ENCODE assay signal across 16 cellular contexts in the genomic region with DNA sequence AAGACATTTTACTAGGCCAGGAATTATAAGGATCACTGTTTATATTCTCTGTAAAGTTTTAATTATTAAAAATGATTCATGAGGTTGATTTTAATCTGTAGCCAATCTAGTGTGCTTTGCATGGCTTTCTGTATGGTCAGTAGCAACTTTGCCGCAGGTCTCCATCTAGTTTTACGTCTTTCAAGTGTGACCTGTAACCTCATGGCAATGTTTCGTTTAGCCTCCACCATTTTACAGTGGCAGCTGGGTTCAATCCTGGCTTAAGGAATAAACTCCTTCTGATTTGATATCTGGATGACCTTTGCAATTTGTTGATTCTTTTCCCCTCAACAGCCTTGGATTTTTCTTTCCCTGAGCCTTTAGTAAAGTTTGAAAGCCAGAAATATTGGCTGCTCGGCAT.
DNase-seq lines count a peak whose midpoint lies in the region; ATAC-seq, FAIRE-seq and TF ChIP-seq lines count a peak whose summit lies in the region.
"Had no signal": no experiment of that assay in that cellular context is flagged by ENCODE, and none has a peak within 500 bp of the region (broad histone marks: within the 10 kb centered on the region; RNA-seq: fewer than 3 reads in every experiment).

No MANE protein-coding gene starts in this region.

- H3K27me3 ChIP-seq in H1 (replicated peaks in 1 of 4; ENCODE audit: control insufficient read depth in 3 of 4, extremely low read depth in 1 of 4, insufficient read depth in 3 of 4, low read length in 3 of 4) = no peaks in the 10 kb centered on the region
- H3K27me3 ChIP-seq: spleen, vagina had no signal

- H2BK120ac ChIP-seq in H1 (replicated peaks; ENCODE audit: low read depth, low read length) = peak overlapping the region; percentile 85

- H3K56ac ChIP-seq in H1 (replicated peaks; ENCODE audit: insufficient read length, low read depth, low read length) = peak overlapping the region; percentile 23

- H4K91ac ChIP-seq in H1 (replicated peaks; ENCODE audit: insufficient read length, low read length) = peak overlapping the region; percentile 73

- no peak overlapping the region for H2BK20ac ChIP-seq in H1 (ENCODE audit: low read length)

- H2AK5ac ChIP-seq in H1 (ENCODE audit: low read depth, low read length) = no peak overlapping the region; the same call in 1 of the 2 replicates

- FAIRE-seq in H1 (lab: Jason Lieb, UNC) = no peak

- WGBS in H1 (ENCODE audit: extremely low coverage in 1 of 2, insufficient coverage in 1 of 2, insufficient read length in 1 of 2, insufficient replicate concordance in 2 of 2, low coverage in 1 of 2, low lambda C conversion rate in 2 of 2, missing lambda C conversion rate in 1 of 2), 2 experiments = 28% methylated on average over 4 of the region's 4 CpGs; no CpG with 5 or more reads in 1 of the 2 experiments

- H3K27ac ChIP-seq in H1 (ENCODE audit: low read depth, low read length) = peak overlapping the region; percentile 88
- H3K27ac ChIP-seq: spleen, vagina had no signal

- no peak overlapping the region for H2BK15ac ChIP-seq in H1 (ENCODE audit: low read length)

- no peaks in the 10 kb centered on the region for H3K79me1 ChIP-seq in H1 (ENCODE audit: low read depth, low read length)

- H3K4me3 ChIP-seq in H1 (ENCODE audit: extremely low read depth in 1 of 4, insufficient read depth in 2 of 4, low read depth in 3 of 4, low read length in 4 of 4) (peak overlapping the region; percentile 82 to 97 (median 84)), skeletal muscle cell (ENCODE audit: low read depth, low read length) (peak overlapping the region; percentile 24)
- H3K4me3 ChIP-seq: spleen, vagina had no signal

- peaks cover 3% of the 10 kb centered on the region; the same call in 1 of the 2 replicates for H3K23me2 ChIP-seq in H1 (ENCODE audit: low read depth, low read length)

- peak overlapping the region; percentile 55 to 66 for H3K4me2 ChIP-seq in H1 (ENCODE audit: insufficient read depth in 1 of 2, low read depth in 2 of 2, low read length in 2 of 2)

- H3K9me3 ChIP-seq in H1 (ENCODE audit: insufficient read depth in 2 of 2, low read depth in 1 of 2, low read length in 1 of 2) = peaks cover 24 to 29% of the 10 kb centered on the region in 2 experiments
- H3K9me3 ChIP-seq: vagina had no signal

- H3K9me3 Mint-ChIP-seq in activated naive CD4-positive, alpha-beta T cell treated with anti-CD3 and anti-CD28 coated beads, Interleukin-2, amount 10 ng/mL, durations not matched to agents 7 days and 5 days = peaks cover 11% of the 10 kb centered on the region
- H3K9me3 Mint-ChIP-seq in activated naive CD4-positive, alpha-beta T cell treated with anti-CD3 and anti-CD28 coated beads for 36 hours = peaks cover 11% of the 10 kb centered on the region
- H3K9me3 Mint-ChIP-seq in activated T-helper 17 cell treated with anti-CD3 and anti-CD28 coated beads, Interleukin-2, amount 50 U/mL, for 72 hours = peaks cover 11% of the 10 kb centered on the region
- H3K9me3 Mint-ChIP-seq in activated T-cell treated with anti-CD3 and anti-CD28 coated beads, Interleukin-2, amount 50 U/mL, for 24 hours = peaks cover 18% of the 10 kb centered on the region

- H3K36me3 ChIP-seq in H1 (ENCODE audit: control insufficient read depth in 2 of 4, insufficient read depth in 4 of 4, low read length in 3 of 4) = peaks cover 24 to 41% (median 29%) of the 10 kb centered on the region in 4 experiments
- H3K36me3 ChIP-seq: spleen, vagina had no signal

- intact Hi-C loops in activated naive CD4-positive, alpha-beta T cell treated with anti-CD3 and anti-CD28 coated beads for 36 hours (cut with micrococcal nuclease) = no loop called here

- H3K27ac Mint-ChIP-seq in activated naive CD4-positive, alpha-beta T cell treated with anti-CD3 and anti-CD28 coated beads, Interleukin-2, amount 10 ng/mL, durations not matched to agents 7 days and 5 days = no peak overlapping the region
- no peak overlapping the region for H3K27ac Mint-ChIP-seq in activated naive CD4-positive, alpha-beta T cell treated with anti-CD3 and anti-CD28 coated beads for 36 hours
- no peak overlapping the region for H3K27ac Mint-ChIP-seq in activated T-helper 17 cell treated with anti-CD3 and anti-CD28 coated beads, Interleukin-2, amount 50 U/mL, for 72 hours
- no peak overlapping the region for H3K27ac Mint-ChIP-seq in activated T-cell treated with anti-CD3 and anti-CD28 coated beads, Interleukin-2, amount 50 U/mL, for 24 hours
- H3K27ac Mint-ChIP-seq: activated B cell treated with CpG ODN at 0.5 μM for 24 hours, immature natural killer cell had no signal

- no peak for ATAC-seq in activated T-helper 17 cell treated with anti-CD3 and anti-CD28 coated beads, Interleukin-2, amount 50 U/mL, for 72 hours (replicated peaks)
- ATAC-seq: esophagus mucosa, Panc1 had no signal

- TF ChIP-seq RAD21 in H1 (IDR thresholded peaks at IDR 0.05 in 1 of 2, conservative IDR thresholded peaks at IDR 0.05 in 1 of 2; ENCODE audit: low read depth in 2 of 2, low read length in 2 of 2) = no peak

- no peaks in the 10 kb centered on the region for H3K36me3 Mint-ChIP-seq in activated naive CD4-positive, alpha-beta T cell treated with anti-CD3 and anti-CD28 coated beads, Interleukin-2, amount 10 ng/mL, durations not matched to agents 7 days and 5 days
- no peaks in the 10 kb centered on the region for H3K36me3 Mint-ChIP-seq in activated naive CD4-positive, alpha-beta T cell treated with anti-CD3 and anti-CD28 coated beads for 36 hours (ENCODE audit: low read depth)
- H3K36me3 Mint-ChIP-seq in activated T-helper 17 cell treated with anti-CD3 and anti-CD28 coated beads, Interleukin-2, amount 50 U/mL, for 72 hours (ENCODE audit: low read depth) = no peaks in the 10 kb centered on the region
- no peaks in the 10 kb centered on the region for H3K36me3 Mint-ChIP-seq in activated T-cell treated with anti-CD3 and anti-CD28 coated beads, Interleukin-2, amount 50 U/mL, for 24 hours (ENCODE audit: low read depth)
- H3K36me3 Mint-ChIP-seq: immature natural killer cell had no signal

- no peak for DNase-seq in activated naive CD4-positive, alpha-beta T cell treated with anti-CD3 and anti-CD28 coated beads, Interleukin-2, amount 10 ng/mL, durations not matched to agents 7 days and 5 days
- DNase-seq in activated naive CD4-positive, alpha-beta T cell treated with anti-CD3 and anti-CD28 coated beads for 36 hours = no peak
- DNase-seq in NCI-H446 (lab: John Stamatoyannopoulos, UW) (peak; percentile 48 to 72), H1 (ENCODE audit: low read depth in 1 of 2, low spot score in 2 of 2) (no peak), skeletal muscle cell (ENCODE audit: low read depth) (no peak)
- DNase-seq in stimulated activated CD4-positive, alpha-beta T cell treated with anti-CD3 and anti-CD28 coated beads, Interleukin-12 subunit alpha, Interleukin-12 subunit beta, amount 100 ng/mL, for 4 hours = no peak
- no peak for DNase-seq in activated T-cell treated with anti-CD3 and anti-CD28 coated beads, Interleukin-2, amount 50 U/mL, for 24 hours
- DNase-seq: activated B cell treated with CpG ODN at 0.5 μM for 24 hours; activated effector memory CD4-positive, alpha-beta T cell treated with Interleukin-2 at 50 U/mL for 16 hours; immature natural killer cell; NCI-H146; spleen had no signal

- peak overlapping the region; percentile 88 to 96 (median 95) for H3K9ac ChIP-seq in H1 (replicated peaks in 1 of 4; ENCODE audit: extremely low read depth in 1 of 4, low read depth in 3 of 4, low read length in 3 of 4)

- no peak for TF ChIP-seq EP300 in H1 (IDR thresholded peaks at IDR 0.05; ENCODE audit: borderline replicate concordance in 1 of 2, low read depth in 2 of 2, low read length in 2 of 2)

- no peak overlapping the region for H3K14ac ChIP-seq in H1 (ENCODE audit: insufficient read length)

- no peak for TF ChIP-seq POLR2A in H1 (IDR thresholded peaks at IDR 0.05; ENCODE audit: control extremely low read depth in 1 of 2, low read depth in 2 of 2, low read length in 2 of 2)

- H4K5ac ChIP-seq in H1 (ENCODE audit: insufficient read length, low read depth, low read length) = peak overlapping the region; percentile 94

- H2BK12ac ChIP-seq in H1 (ENCODE audit: low read depth, low read length) = peak overlapping the region; percentile 77; the same call in 1 of the 2 replicates

- no peak overlapping the region for H2AFZ ChIP-seq in H1 (ENCODE audit: low read length)

- no peak for TF ChIP-seq CTCF in H1 (IDR thresholded peaks at IDR 0.05; ENCODE audit: control extremely low read depth in 1 of 3, insufficient read depth in 1 of 3, low read depth in 1 of 3, low read length in 3 of 3)

- H3K4me1 Mint-ChIP-seq in activated naive CD4-positive, alpha-beta T cell treated with anti-CD3 and anti-CD28 coated beads, Interleukin-2, amount 10 ng/mL, durations not matched to agents 7 days and 5 days = no peaks in the 10 kb centered on the region
- H3K4me1 Mint-ChIP-seq in activated naive CD4-positive, alpha-beta T cell treated with anti-CD3 and anti-CD28 coated beads for 36 hours (ENCODE audit: low read depth) = no peaks in the 10 kb centered on the region
- H3K4me1 Mint-ChIP-seq in activated T-helper 17 cell treated with anti-CD3 and anti-CD28 coated beads, Interleukin-2, amount 50 U/mL, for 72 hours = no peaks in the 10 kb centered on the region
- no peaks in the 10 kb centered on the region for H3K4me1 Mint-ChIP-seq in activated T-cell treated with anti-CD3 and anti-CD28 coated beads, Interleukin-2, amount 50 U/mL, for 24 hours (ENCODE audit: low read depth)
- H3K4me1 Mint-ChIP-seq: activated B cell treated with CpG ODN at 0.5 μM for 24 hours, immature natural killer cell had no signal

- CTCF ChIA-PET in activated naive CD4-positive, alpha-beta T cell treated with anti-CD3 and anti-CD28 coated beads, Interleukin-2, amount 10 ng/mL, durations not matched to agents 7 days and 5 days (lab: Charles Lee) = no interaction called here
- CTCF ChIA-PET in activated naive CD4-positive, alpha-beta T cell treated with anti-CD3 and anti-CD28 coated beads for 36 hours (lab: Charles Lee) = interaction anchor here (0.6 kb wide), 1 partner anchor 8 kb away, joined by 3 read pairs; no protein-coding TSS in a partner anchor
- CTCF ChIA-PET in H1 (lab: Charles Lee; ENCODE audit: partially characterized antibody) = no interaction called here

- peaks cover 9 to 50% of the 10 kb centered on the region in 2 experiments; a peak in 3 of 4 replicates for H3K79me2 ChIP-seq in H1 (ENCODE audit: control insufficient read depth in 1 of 2, insufficient read depth in 2 of 2, low read length in 2 of 2)

- H3K27me3 Mint-ChIP-seq in activated naive CD4-positive, alpha-beta T cell treated with anti-CD3 and anti-CD28 coated beads, Interleukin-2, amount 10 ng/mL, durations not matched to agents 7 days and 5 days = no peaks in the 10 kb centered on the region
- H3K27me3 Mint-ChIP-seq in activated naive CD4-positive, alpha-beta T cell treated with anti-CD3 and anti-CD28 coated beads for 36 hours (ENCODE audit: low read depth) = no peaks in the 10 kb centered on the region
- H3K27me3 Mint-ChIP-seq in activated T-helper 17 cell treated with anti-CD3 and anti-CD28 coated beads, Interleukin-2, amount 50 U/mL, for 72 hours = no peaks in the 10 kb centered on the region
- H3K27me3 Mint-ChIP-seq in activated T-cell treated with anti-CD3 and anti-CD28 coated beads, Interleukin-2, amount 50 U/mL, for 24 hours = no peaks in the 10 kb centered on the region
- H3K27me3 Mint-ChIP-seq: activated B cell treated with CpG ODN at 0.5 μM for 24 hours had no signal

- no peak overlapping the region for H3K23ac ChIP-seq in H1 (ENCODE audit: insufficient read length)

- H3K18ac ChIP-seq in H1 (ENCODE audit: extremely low read depth, low read length) = peak overlapping the region; percentile 64; the same call in 1 of the 2 replicates

- no peaks in the 10 kb centered on the region for H4K20me1 ChIP-seq in H1 (replicated peaks in 1 of 2; ENCODE audit: control insufficient read depth in 1 of 2, insufficient read depth in 2 of 2, low read length in 2 of 2)

- H3K4me3 Mint-ChIP-seq in activated naive CD4-positive, alpha-beta T cell treated with anti-CD3 and anti-CD28 coated beads, Interleukin-2, amount 10 ng/mL, durations not matched to agents 7 days and 5 days = peak overlapping the region; percentile 35
- H3K4me3 Mint-ChIP-seq in activated naive CD4-positive, alpha-beta T cell treated with anti-CD3 and anti-CD28 coated beads for 36 hours = no peak overlapping the region
- H3K4me3 Mint-ChIP-seq in activated T-helper 17 cell treated with anti-CD3 and anti-CD28 coated beads, Interleukin-2, amount 50 U/mL, for 72 hours = no peak overlapping the region
- no peak overlapping the region for H3K4me3 Mint-ChIP-seq in activated T-cell treated with anti-CD3 and anti-CD28 coated beads, Interleukin-2, amount 50 U/mL, for 24 hours
- H3K4me3 Mint-ChIP-seq: activated B cell treated with CpG ODN at 0.5 μM for 24 hours, immature natural killer cell had no signal

- H3K4ac ChIP-seq in H1 (replicated peaks; ENCODE audit: insufficient read length, low read depth, low read length) = peak overlapping the region; percentile 79

- H4K8ac ChIP-seq in H1 (ENCODE audit: extremely low read depth, insufficient read depth, low read length) = no peak overlapping the region

- peak overlapping the region; percentile 84; the same call in 1 of the 2 replicates for H2BK5ac ChIP-seq in H1 (ENCODE audit: low read depth, low read length)

- peaks cover 0 to 4% (median 0%) of the 10 kb centered on the region in 4 experiments; a peak in 1 of 7 replicates for H3K4me1 ChIP-seq in H1 (replicated peaks in 1 of 4; ENCODE audit: control insufficient read depth in 3 of 4, insufficient read depth in 4 of 4, low read length in 3 of 4)
- H3K4me1 ChIP-seq: spleen, vagina had no signal

- POLR2A ChIA-PET in H1 (lab: Charles Lee; ENCODE audit: partially characterized antibody) = interaction anchor here (0.8 to 1.8 kb wide), 4 partner anchors 9 to 161 kb away, joined by 3 to 7 read pairs (median 6); no protein-coding TSS in a partner anchor

Comparison
In these comparisons a context has a peak if more than half of its experiments do, and no peak if none do; other contexts are left out.
1. DNase-seq: peak in NCI-H446 (2 of 2); none in activated naive CD4-positive, alpha-beta T cell treated with anti-CD3 and anti-CD28 coated beads, Interleukin-2, amount 10 ng/mL, durations not matched to agents 7 days and 5 days (single experiment), activated naive CD4-positive, alpha-beta T cell treated with anti-CD3 and anti-CD28 coated beads for 36 hours (single experiment), H1 (0 of 2), skeletal muscle cell (single experiment), stimulated activated CD4-positive, alpha-beta T cell treated with anti-CD3 and anti-CD28 coated beads, Interleukin-12 subunit alpha, Interleukin-12 subunit beta, amount 100 ng/mL, for 4 hours (single experiment) and activated T-cell treated with anti-CD3 and anti-CD28 coated beads, Interleukin-2, amount 50 U/mL, for 24 hours (single experiment).